In the genomic region with DNA sequence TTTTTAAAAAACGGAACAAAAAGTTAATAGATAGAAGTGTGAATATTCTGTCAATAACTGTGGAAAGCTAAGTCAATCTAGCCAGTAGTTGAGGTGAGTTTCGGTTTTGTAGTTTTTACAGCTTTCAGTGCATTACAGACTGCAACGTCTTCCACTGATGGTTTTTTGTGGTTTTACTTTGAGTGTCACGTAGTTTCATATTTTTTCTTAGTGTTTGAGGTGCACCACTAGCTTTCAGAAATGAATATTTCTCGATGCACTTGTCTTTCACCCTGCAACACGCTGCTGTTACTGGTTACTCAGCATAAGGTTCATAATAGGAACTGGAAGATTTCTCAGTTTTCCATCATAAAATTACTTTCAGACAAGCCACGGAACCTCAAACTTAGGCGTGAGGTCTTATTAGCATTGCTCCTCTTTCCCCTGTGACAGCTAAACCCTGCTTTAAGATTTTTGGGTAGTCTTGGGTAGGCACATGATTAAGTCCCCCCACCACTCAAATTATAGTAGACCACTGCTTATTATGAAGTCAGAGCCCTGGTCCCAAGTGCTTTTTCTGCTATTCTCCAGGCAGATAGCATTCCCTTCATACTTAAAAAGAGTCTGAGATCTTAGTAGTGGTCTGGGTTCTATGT, we compare ENCODE assay signal across 1 cellular context.
TF ChIP-seq lines count a peak whose summit lies in the region.

No MANE protein-coding gene starts in this region.

TF ChIP-seq in GM12878, 131 proteins besides CTCF, POLR2A, EP300 and RAD21 (continued from another document and continues in another):
- TF ChIP-seq, protein P1, sequence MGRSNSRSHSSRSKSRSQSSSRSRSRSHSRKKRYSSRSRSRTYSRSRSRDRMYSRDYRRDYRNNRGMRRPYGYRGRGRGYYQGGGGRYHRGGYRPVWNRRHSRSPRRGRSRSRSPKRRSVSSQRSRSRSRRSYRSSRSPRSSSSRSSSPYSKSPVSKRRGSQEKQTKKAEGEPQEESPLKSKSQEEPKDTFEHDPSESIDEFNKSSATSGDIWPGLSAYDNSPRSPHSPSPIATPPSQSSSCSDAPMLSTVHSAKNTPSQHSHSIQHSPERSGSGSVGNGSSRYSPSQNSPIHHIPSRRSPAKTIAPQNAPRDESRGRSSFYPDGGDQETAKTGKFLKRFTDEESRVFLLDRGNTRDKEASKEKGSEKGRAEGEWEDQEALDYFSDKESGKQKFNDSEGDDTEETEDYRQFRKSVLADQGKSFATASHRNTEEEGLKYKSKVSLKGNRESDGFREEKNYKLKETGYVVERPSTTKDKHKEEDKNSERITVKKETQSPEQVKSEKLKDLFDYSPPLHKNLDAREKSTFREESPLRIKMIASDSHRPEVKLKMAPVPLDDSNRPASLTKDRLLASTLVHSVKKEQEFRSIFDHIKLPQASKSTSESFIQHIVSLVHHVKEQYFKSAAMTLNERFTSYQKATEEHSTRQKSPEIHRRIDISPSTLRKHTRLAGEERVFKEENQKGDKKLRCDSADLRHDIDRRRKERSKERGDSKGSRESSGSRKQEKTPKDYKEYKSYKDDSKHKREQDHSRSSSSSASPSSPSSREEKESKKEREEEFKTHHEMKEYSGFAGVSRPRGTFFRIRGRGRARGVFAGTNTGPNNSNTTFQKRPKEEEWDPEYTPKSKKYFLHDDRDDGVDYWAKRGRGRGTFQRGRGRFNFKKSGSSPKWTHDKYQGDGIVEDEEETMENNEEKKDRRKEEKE (IDR thresholded peaks at IDR 0.05) = no peak
- TF ChIP-seq KAT2A (conservative IDR thresholded peaks at IDR 0.05; ENCODE audit: control insufficient read depth, low read depth, low read length) (no peak), KDM1A (IDR thresholded peaks at IDR 0.05; ENCODE audit: borderline replicate concordance) (no peak), ZZZ3 (IDR thresholded peaks at IDR 0.05; ENCODE audit: control insufficient read depth, insufficient read length, low read depth) (no peak), MTA3 (IDR thresholded peaks at IDR 0.05; ENCODE audit: borderline replicate concordance, low read length) (peak; percentile 99), RCOR1 (conservative IDR thresholded peaks at IDR 0.05; ENCODE audit: low read depth, low read length) (peak; percentile 95; the same call in 1 of the 2 replicates), SMAD1 (IDR thresholded peaks at IDR 0.05; ENCODE audit: low read depth, partially characterized antibody) (peak; percentile 57), YY1 (IDR thresholded peaks at IDR 0.05; ENCODE audit: low read depth, low read length) (no peak), FOXM1 (IDR thresholded peaks at IDR 0.05; ENCODE audit: low read depth, low read length) (peak; percentile 98), CHD4 (IDR thresholded peaks at IDR 0.05) (no peak), BHLHE40 (IDR thresholded peaks at IDR 0.05; ENCODE audit: borderline replicate concordance in 1 of 2, low read depth in 2 of 2, low read length in 1 of 2) (peak; percentile 81 to 83), CREB1 (IDR thresholded peaks at IDR 0.05; ENCODE audit: low read depth) (peak; percentile 81), ZNF622 (IDR thresholded peaks at IDR 0.05) (no peak), IKZF1 (conservative IDR thresholded peaks at IDR 0.05) (peak; percentile 95), CBFB (IDR thresholded peaks at IDR 0.05; ENCODE audit: low read depth) (peak; percentile 97), TAF1 (IDR thresholded peaks at IDR 0.05; ENCODE audit: borderline replicate concordance, low read depth, low read length) (no peak), POLR2AphosphoS2 (IDR thresholded peaks at IDR 0.05; ENCODE audit: low read depth, low read length) (no peak), WRNIP1 (IDR thresholded peaks at IDR 0.05; ENCODE audit: borderline replicate concordance, low read depth, low read length) (no peak), MEF2A (IDR thresholded peaks at IDR 0.05; ENCODE audit: insufficient read depth, low read depth, low read length) (peak; percentile 78; the same call in 1 of the 2 replicates), GATAD2B (conservative IDR thresholded peaks at IDR 0.05; ENCODE audit: low read depth) (peak; percentile 89), TCF12 (IDR thresholded peaks at IDR 0.05; ENCODE audit: low read depth, low read length) (0 out of 2 replicates have a peak, but pooled peaks have one; percentile 17), SMC3 (IDR thresholded peaks at IDR 0.05; ENCODE audit: borderline replicate concordance, low read length) (no peak), SP1 (IDR thresholded peaks at IDR 0.05; ENCODE audit: low read depth, low read length) (peak; percentile 33), MYC (IDR thresholded peaks at IDR 0.05; ENCODE audit: insufficient read depth, insufficient read length, insufficient replicate concordance, low read length, severe bottlenecking) (no peak), SIX5 (IDR thresholded peaks at IDR 0.05; ENCODE audit: low read depth, low read length, severe bottlenecking) (no peak), RELA (IDR thresholded peaks at IDR 0.05; ENCODE audit: borderline replicate concordance, partially characterized antibody) (no peak), MXI1 (IDR thresholded peaks at IDR 0.05; ENCODE audit: low read depth, low read length) (peak; percentile 21; the same call in 1 of the 2 replicates), ZNF24 (IDR thresholded peaks at IDR 0.05) (peak; percentile 78)
- TF ChIP-seq, protein P2, sequence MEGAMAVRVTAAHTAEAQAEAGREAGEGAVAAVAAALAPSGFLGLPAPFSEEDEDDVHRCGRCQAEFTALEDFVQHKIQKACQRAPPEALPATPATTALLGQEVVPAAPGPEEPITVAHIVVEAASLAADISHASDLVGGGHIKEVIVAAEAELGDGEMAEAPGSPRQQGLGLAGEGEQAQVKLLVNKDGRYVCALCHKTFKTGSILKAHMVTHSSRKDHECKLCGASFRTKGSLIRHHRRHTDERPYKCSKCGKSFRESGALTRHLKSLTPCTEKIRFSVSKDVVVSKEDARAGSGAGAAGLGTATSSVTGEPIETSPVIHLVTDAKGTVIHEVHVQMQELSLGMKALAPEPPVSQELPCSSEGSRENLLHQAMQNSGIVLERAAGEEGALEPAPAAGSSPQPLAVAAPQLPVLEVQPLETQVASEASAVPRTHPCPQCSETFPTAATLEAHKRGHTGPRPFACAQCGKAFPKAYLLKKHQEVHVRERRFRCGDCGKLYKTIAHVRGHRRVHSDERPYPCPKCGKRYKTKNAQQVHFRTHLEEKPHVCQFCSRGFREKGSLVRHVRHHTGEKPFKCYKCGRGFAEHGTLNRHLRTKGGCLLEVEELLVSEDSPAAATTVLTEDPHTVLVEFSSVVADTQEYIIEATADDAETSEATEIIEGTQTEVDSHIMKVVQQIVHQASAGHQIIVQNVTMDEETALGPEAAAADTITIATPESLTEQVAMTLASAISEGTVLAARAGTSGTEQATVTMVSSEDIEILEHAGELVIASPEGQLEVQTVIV (IDR thresholded peaks at IDR 0.05; ENCODE audit: borderline replicate concordance, partially characterized antibody) = no peak
- TF ChIP-seq, protein P3, sequence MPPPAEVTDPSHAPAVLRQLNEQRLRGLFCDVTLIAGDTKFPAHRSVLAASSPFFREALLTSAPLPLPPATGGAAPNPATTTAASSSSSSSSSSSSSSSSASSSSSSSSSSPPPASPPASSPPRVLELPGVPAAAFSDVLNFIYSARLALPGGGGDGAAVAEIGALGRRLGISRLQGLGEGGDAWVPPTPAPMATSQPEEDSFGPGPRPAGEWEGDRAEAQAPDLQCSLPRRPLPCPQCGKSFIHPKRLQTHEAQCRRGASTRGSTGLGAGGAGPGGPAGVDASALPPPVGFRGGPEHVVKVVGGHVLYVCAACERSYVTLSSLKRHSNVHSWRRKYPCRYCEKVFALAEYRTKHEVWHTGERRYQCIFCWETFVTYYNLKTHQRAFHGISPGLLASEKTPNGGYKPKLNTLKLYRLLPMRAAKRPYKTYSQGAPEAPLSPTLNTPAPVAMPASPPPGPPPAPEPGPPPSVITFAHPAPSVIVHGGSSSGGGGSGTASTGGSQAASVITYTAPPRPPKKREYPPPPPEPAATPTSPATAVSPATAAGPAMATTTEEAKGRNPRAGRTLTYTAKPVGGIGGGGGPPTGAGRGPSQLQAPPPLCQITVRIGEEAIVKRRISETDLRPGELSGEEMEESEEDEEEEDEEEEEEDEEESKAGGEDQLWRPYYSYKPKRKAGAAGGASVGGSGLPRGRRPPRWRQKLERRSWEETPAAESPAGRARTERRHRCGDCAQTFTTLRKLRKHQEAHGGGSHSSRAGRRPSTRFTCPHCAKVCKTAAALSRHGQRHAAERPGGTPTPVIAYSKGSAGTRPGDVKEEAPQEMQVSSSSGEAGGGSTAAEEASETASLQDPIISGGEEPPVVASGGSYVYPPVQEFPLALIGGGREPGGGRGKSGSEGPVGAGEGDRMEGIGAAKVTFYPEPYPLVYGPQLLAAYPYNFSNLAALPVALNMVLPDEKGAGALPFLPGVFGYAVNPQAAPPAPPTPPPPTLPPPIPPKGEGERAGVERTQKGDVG (CRISPR knock-in tag; IDR thresholded peaks at IDR 0.05) = no peak
- TF ChIP-seq, protein P4, sequence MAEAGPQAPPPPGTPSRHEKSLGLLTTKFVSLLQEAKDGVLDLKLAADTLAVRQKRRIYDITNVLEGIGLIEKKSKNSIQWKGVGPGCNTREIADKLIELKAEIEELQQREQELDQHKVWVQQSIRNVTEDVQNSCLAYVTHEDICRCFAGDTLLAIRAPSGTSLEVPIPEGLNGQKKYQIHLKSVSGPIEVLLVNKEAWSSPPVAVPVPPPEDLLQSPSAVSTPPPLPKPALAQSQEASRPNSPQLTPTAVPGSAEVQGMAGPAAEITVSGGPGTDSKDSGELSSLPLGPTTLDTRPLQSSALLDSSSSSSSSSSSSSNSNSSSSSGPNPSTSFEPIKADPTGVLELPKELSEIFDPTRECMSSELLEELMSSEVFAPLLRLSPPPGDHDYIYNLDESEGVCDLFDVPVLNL (IDR thresholded peaks at IDR 0.05; ENCODE audit: low read depth, low read length) = no peak; the same call in 1 of the 2 replicates
- TF ChIP-seq, protein P5, sequence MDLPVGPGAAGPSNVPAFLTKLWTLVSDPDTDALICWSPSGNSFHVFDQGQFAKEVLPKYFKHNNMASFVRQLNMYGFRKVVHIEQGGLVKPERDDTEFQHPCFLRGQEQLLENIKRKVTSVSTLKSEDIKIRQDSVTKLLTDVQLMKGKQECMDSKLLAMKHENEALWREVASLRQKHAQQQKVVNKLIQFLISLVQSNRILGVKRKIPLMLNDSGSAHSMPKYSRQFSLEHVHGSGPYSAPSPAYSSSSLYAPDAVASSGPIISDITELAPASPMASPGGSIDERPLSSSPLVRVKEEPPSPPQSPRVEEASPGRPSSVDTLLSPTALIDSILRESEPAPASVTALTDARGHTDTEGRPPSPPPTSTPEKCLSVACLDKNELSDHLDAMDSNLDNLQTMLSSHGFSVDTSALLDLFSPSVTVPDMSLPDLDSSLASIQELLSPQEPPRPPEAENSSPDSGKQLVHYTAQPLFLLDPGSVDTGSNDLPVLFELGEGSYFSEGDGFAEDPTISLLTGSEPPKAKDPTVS (IDR thresholded peaks at IDR 0.05; ENCODE audit: low read depth, low read length) = no peak
- TF ChIP-seq, protein P6, sequence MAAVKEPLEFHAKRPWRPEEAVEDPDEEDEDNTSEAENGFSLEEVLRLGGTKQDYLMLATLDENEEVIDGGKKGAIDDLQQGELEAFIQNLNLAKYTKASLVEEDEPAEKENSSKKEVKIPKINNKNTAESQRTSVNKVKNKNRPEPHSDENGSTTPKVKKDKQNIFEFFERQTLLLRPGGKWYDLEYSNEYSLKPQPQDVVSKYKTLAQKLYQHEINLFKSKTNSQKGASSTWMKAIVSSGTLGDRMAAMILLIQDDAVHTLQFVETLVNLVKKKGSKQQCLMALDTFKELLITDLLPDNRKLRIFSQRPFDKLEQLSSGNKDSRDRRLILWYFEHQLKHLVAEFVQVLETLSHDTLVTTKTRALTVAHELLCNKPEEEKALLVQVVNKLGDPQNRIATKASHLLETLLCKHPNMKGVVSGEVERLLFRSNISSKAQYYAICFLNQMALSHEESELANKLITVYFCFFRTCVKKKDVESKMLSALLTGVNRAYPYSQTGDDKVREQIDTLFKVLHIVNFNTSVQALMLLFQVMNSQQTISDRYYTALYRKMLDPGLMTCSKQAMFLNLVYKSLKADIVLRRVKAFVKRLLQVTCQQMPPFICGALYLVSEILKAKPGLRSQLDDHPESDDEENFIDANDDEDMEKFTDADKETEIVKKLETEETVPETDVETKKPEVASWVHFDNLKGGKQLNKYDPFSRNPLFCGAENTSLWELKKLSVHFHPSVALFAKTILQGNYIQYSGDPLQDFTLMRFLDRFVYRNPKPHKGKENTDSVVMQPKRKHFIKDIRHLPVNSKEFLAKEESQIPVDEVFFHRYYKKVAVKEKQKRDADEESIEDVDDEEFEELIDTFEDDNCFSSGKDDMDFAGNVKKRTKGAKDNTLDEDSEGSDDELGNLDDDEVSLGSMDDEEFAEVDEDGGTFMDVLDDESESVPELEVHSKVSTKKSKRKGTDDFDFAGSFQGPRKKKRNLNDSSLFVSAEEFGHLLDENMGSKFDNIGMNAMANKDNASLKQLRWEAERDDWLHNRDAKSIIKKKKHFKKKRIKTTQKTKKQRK (IDR thresholded peaks at IDR 0.05; ENCODE audit: low read depth, low read length) = no peak
- TF ChIP-seq, protein P7, sequence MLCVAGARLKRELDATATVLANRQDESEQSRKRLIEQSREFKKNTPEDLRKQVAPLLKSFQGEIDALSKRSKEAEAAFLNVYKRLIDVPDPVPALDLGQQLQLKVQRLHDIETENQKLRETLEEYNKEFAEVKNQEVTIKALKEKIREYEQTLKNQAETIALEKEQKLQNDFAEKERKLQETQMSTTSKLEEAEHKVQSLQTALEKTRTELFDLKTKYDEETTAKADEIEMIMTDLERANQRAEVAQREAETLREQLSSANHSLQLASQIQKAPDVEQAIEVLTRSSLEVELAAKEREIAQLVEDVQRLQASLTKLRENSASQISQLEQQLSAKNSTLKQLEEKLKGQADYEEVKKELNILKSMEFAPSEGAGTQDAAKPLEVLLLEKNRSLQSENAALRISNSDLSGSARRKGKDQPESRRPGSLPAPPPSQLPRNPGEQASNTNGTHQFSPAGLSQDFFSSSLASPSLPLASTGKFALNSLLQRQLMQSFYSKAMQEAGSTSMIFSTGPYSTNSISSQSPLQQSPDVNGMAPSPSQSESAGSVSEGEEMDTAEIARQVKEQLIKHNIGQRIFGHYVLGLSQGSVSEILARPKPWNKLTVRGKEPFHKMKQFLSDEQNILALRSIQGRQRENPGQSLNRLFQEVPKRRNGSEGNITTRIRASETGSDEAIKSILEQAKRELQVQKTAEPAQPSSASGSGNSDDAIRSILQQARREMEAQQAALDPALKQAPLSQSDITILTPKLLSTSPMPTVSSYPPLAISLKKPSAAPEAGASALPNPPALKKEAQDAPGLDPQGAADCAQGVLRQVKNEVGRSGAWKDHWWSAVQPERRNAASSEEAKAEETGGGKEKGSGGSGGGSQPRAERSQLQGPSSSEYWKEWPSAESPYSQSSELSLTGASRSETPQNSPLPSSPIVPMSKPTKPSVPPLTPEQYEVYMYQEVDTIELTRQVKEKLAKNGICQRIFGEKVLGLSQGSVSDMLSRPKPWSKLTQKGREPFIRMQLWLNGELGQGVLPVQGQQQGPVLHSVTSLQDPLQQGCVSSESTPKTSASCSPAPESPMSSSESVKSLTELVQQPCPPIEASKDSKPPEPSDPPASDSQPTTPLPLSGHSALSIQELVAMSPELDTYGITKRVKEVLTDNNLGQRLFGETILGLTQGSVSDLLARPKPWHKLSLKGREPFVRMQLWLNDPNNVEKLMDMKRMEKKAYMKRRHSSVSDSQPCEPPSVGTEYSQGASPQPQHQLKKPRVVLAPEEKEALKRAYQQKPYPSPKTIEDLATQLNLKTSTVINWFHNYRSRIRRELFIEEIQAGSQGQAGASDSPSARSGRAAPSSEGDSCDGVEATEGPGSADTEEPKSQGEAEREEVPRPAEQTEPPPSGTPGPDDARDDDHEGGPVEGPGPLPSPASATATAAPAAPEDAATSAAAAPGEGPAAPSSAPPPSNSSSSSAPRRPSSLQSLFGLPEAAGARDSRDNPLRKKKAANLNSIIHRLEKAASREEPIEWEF (IDR thresholded peaks at IDR 0.05; ENCODE audit: insufficient replicate concordance, low read depth, low read length) = peak; percentile 61
- TF ChIP-seq, protein P8, sequence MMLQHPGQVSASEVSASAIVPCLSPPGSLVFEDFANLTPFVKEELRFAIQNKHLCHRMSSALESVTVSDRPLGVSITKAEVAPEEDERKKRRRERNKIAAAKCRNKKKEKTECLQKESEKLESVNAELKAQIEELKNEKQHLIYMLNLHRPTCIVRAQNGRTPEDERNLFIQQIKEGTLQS (IDR thresholded peaks at IDR 0.05; ENCODE audit: borderline replicate concordance, extremely low read depth, low read depth, low read length) = no peak
